ENCODE assay signal across 19 cellular contexts in genomic region chr4:37245391-37245954, GRCh38. TPM values are rescaled to one million over a fixed set of nuclear protein-coding genes. Genes with fewer than 3 reads are reported as not detected.
DNase-seq lines count a peak whose midpoint lies in the region; ATAC-seq and TF ChIP-seq lines count a peak whose summit lies in the region.
"Had no signal": no experiment of that assay in that cellular context is flagged by ENCODE, and none has a peak within 500 bp of the region (broad histone marks: within the 10 kb centered on the region; RNA-seq: fewer than 3 reads in every experiment).

No MANE protein-coding gene starts in this region.

- peaks cover 0 to 48% (median 30%) of the 10 kb centered on the region in 45 donors for H3K27me3 ChIP-seq in dorsolateral prefrontal cortex
- H3K27me3 ChIP-seq: ascending aorta had no signal

- DNase-seq in DMS53 (lab: John Stamatoyannopoulos, UW) = peak; percentile 47
- DNase-seq in DMS53 treated with DMSO at 0.1 percent for 48 hours (lab: John Stamatoyannopoulos, UW; ENCODE audit: unreplicated experiment) = no peak
- no peak for DNase-seq in dorsolateral prefrontal cortex
- DNase-seq in iPS-NIHi7 (ENCODE audit: extremely low spot score) = peak; percentile 14
- no peak for DNase-seq in stimulated activated naive B cell treated with anti-CD40 and anti-IgM and Interleukin-4, amounts not matched to agents 10 μg/mL and 1 μg/mL and 100 μg/mL, for 72 hours
- DNase-seq in activated CD4-positive, alpha-beta T cell treated with anti-CD3 and anti-CD28 coated beads for 36 hours = no peak
- DNase-seq in AG08396 (ENCODE audit: low spot score) = no peak
- no peak for DNase-seq in naive thymus-derived CD8-positive, alpha-beta T cell
- DNase-seq: activated CD4-positive, alpha-beta T cell treated with anti-CD3 and anti-CD28 coated beads, Interleukin-2, amount 50 U/mL, for 4 hours; activated naive CD4-positive, alpha-beta T cell treated with Interleukin-2 at 50 U/mL for 16 hours; activated T-cell treated with anti-CD3 and anti-CD28 coated beads for 4 hours; MM.1S; NCI-H1694 treated with DMSO at 0.1 percent for 48 hours; spleen had no signal

- H3K4me3 ChIP-seq in dorsolateral prefrontal cortex = peak overlapping the region in 57 of 59 donors; percentile 17 to 72 (median 59)

- peak overlapping the region; percentile 69 for H3K27ac Mint-ChIP-seq in stimulated activated naive B cell treated with anti-CD40 and anti-IgM and Interleukin-4, amounts not matched to agents 10 μg/mL and 1 μg/mL and 100 μg/mL, for 72 hours
- H3K27ac Mint-ChIP-seq in activated CD4-positive, alpha-beta T cell treated with anti-CD3 and anti-CD28 coated beads for 36 hours = no peak overlapping the region
- no peak overlapping the region for H3K27ac Mint-ChIP-seq in naive thymus-derived CD8-positive, alpha-beta T cell

- H3K9me3 Mint-ChIP-seq in stimulated activated naive B cell treated with anti-CD40 and anti-IgM and Interleukin-4, amounts not matched to agents 10 μg/mL and 1 μg/mL and 100 μg/mL, for 72 hours = no peaks in the 10 kb centered on the region
- H3K9me3 Mint-ChIP-seq in activated CD4-positive, alpha-beta T cell treated with anti-CD3 and anti-CD28 coated beads for 36 hours (ENCODE audit: low read depth) = no peaks in the 10 kb centered on the region
- H3K9me3 Mint-ChIP-seq in naive thymus-derived CD8-positive, alpha-beta T cell = peaks cover 0 to 6% (median 0%) of the 10 kb centered on the region in 9 donors

- H3K36me3 Mint-ChIP-seq in stimulated activated naive B cell treated with anti-CD40 and anti-IgM and Interleukin-4, amounts not matched to agents 10 μg/mL and 1 μg/mL and 100 μg/mL, for 72 hours = no peaks in the 10 kb centered on the region
- H3K36me3 Mint-ChIP-seq in activated CD4-positive, alpha-beta T cell treated with anti-CD3 and anti-CD28 coated beads for 36 hours (ENCODE audit: low read depth) = no peaks in the 10 kb centered on the region
- H3K36me3 Mint-ChIP-seq in naive thymus-derived CD8-positive, alpha-beta T cell = peaks cover 0 to 2% (median 0%) of the 10 kb centered on the region in 3 donors

- intact Hi-C loops in dorsolateral prefrontal cortex (cut with DNase I) = loop anchor here (5.0 to 10.0 kb wide), 2 partner anchors 137 to 139 kb away; no protein-coding TSS in a partner anchor
- intact Hi-C loops in activated CD4-positive, alpha-beta T cell treated with anti-CD3 and anti-CD28 coated beads for 36 hours (cut with DNase I, micrococcal nuclease) = no loop called here

- no peak for TF ChIP-seq CTCF in dorsolateral prefrontal cortex (IDR thresholded peaks at IDR 0.05 in 54 of 56, conservative IDR thresholded peaks at IDR 0.05 in 2 of 56; ENCODE audit: low read depth in 1 of 56, partially characterized antibody in 56 of 56)

- peak overlapping the region in 42 of 59 donors; percentile 36 to 88 (median 74) for H3K27ac ChIP-seq in dorsolateral prefrontal cortex
- H3K27ac ChIP-seq: ascending aorta, foreskin keratinocyte, RWPE1, spleen had no signal

- peaks cover 38 to 63% of the 10 kb centered on the region in 2 donors for H3K27me3 Mint-ChIP-seq in stimulated activated naive B cell treated with anti-CD40 and anti-IgM and Interleukin-4, amounts not matched to agents 10 μg/mL and 1 μg/mL and 100 μg/mL, for 72 hours
- H3K27me3 Mint-ChIP-seq in activated CD4-positive, alpha-beta T cell treated with anti-CD3 and anti-CD28 coated beads for 36 hours = peaks cover 54% of the 10 kb centered on the region
- H3K27me3 Mint-ChIP-seq in naive thymus-derived CD8-positive, alpha-beta T cell = peaks cover 25 to 80% (median 45%) of the 10 kb centered on the region in 5 donors

- POLR2A ChIA-PET in activated CD4-positive, alpha-beta T cell treated with anti-CD3 and anti-CD28 coated beads for 36 hours (lab: Charles Lee) = no interaction called here
- POLR2A ChIA-PET in naive thymus-derived CD8-positive, alpha-beta T cell (lab: Charles Lee) = no interaction called here

- H3K4me3 Mint-ChIP-seq in stimulated activated naive B cell treated with anti-CD40 and anti-IgM and Interleukin-4, amounts not matched to agents 10 μg/mL and 1 μg/mL and 100 μg/mL, for 72 hours = no peak overlapping the region
- no peak overlapping the region for H3K4me3 Mint-ChIP-seq in activated CD4-positive, alpha-beta T cell treated with anti-CD3 and anti-CD28 coated beads for 36 hours
- peak overlapping the region in 1 of 10 donors; percentile 43 for H3K4me3 Mint-ChIP-seq in naive thymus-derived CD8-positive, alpha-beta T cell

- peaks cover 4 to 8% of the 10 kb centered on the region in 2 donors for H3K4me1 Mint-ChIP-seq in stimulated activated naive B cell treated with anti-CD40 and anti-IgM and Interleukin-4, amounts not matched to agents 10 μg/mL and 1 μg/mL and 100 μg/mL, for 72 hours
- peaks cover 3% of the 10 kb centered on the region for H3K4me1 Mint-ChIP-seq in activated CD4-positive, alpha-beta T cell treated with anti-CD3 and anti-CD28 coated beads for 36 hours
- peaks cover 0 to 6% (median under 1%) of the 10 kb centered on the region in 4 donors for H3K4me1 Mint-ChIP-seq in naive thymus-derived CD8-positive, alpha-beta T cell

- no peak for ATAC-seq in stimulated activated naive B cell treated with anti-CD40 and anti-IgM and Interleukin-4, amounts not matched to agents 10 μg/mL and 1 μg/mL and 100 μg/mL, for 72 hours (replicated peaks)
- no peak for ATAC-seq in activated CD4-positive, alpha-beta T cell treated with anti-CD3 and anti-CD28 coated beads for 36 hours
- no peak for ATAC-seq in naive thymus-derived CD8-positive, alpha-beta T cell

- CTCF ChIA-PET in activated CD4-positive, alpha-beta T cell treated with anti-CD3 and anti-CD28 coated beads for 36 hours (lab: Charles Lee) = no interaction called here

RNA-seq across cellular contexts. Expression of gene NWD2, which starts 0.9 kb away (rescaled TPM):
- 10 to 100 TPM in 53 of 120 experiments, 1 to 10 TPM in 67; 2.5 to 17.7 (median 9.6) TPM for total RNA-seq in dorsolateral prefrontal cortex
- not detected for total RNA-seq in activated CD4-positive, alpha-beta T cell treated with anti-CD3 and anti-CD28 coated beads for 36 hours
- not detected for total RNA-seq in naive thymus-derived CD8-positive, alpha-beta T cell
- polyA plus RNA-seq in naive thymus-derived CD8-positive, alpha-beta T cell = not detected
- total RNA-seq: foreskin keratinocyte, myocyte had no signal
- polyA plus RNA-seq: BJ, foreskin keratinocyte, spleen had no signal

Comparison
In these comparisons a context has a peak if more than half of its experiments do, and no peak if none do; other contexts are left out.
1. DNase-seq: peak in DMS53 (single experiment) and iPS-NIHi7 (single experiment); none in DMS53 treated with DMSO at 0.1 percent for 48 hours (single experiment), dorsolateral prefrontal cortex (0 of 10), stimulated activated naive B cell treated with anti-CD40 and anti-IgM and Interleukin-4, amounts not matched to agents 10 μg/mL and 1 μg/mL and 100 μg/mL, for 72 hours (single experiment), activated CD4-positive, alpha-beta T cell treated with anti-CD3 and anti-CD28 coated beads for 36 hours (single experiment), AG08396 (single experiment) and naive thymus-derived CD8-positive, alpha-beta T cell (0 of 10).
2. intact Hi-C loops: an anchor here in dorsolateral prefrontal cortex (5.0 to 10.0 kb wide); none called in activated CD4-positive, alpha-beta T cell treated with anti-CD3 and anti-CD28 coated beads for 36 hours.